15 cellular contexts compared by ENCODE assay signal in genomic region chr16:75644240-75645012, GRCh38. TPM values are rescaled to one million over a fixed set of nuclear protein-coding genes. Genes with fewer than 3 reads are reported as not detected.
A peak's percentile ranks its signal among the peaks of the same experiment; 100 is the strongest.
DNase-seq lines count a peak whose midpoint lies in the region; ATAC-seq, FAIRE-seq and TF ChIP-seq lines count a peak whose summit lies in the region.
"Had no signal": no experiment of that assay in that cellular context is flagged by ENCODE, and none has a peak within 500 bp of the region (broad histone marks: within the 10 kb centered on the region; RNA-seq: fewer than 3 reads in every experiment).

No MANE protein-coding gene starts in this region.

- H3K4me2 ChIP-seq in HepG2 (ENCODE audit: low read depth, low read length) (no peak overlapping the region; the same call in 1 of the 2 replicates), hepatocyte (no peak overlapping the region)
- H3K4me2 ChIP-seq: smooth muscle cell had no signal

- FAIRE-seq in HepG2 (lab: Jason Lieb, UNC), result no peak
- FAIRE-seq: endometrium had no signal

- H3K79me2 ChIP-seq in HepG2 (ENCODE audit: insufficient read depth, low read length), result peaks cover 71% of the 10 kb centered on the region
- peaks cover 67% of the 10 kb centered on the region for H3K79me2 ChIP-seq in hepatocyte

- no peak for DNase-seq in HepG2 (ENCODE audit: low spot score)
- no peak for DNase-seq in right lobe of liver
- no peak for DNase-seq in T-helper 2 cell treated with Interferon-gamma antibody and Interleukin-4, amounts not matched to agents 5 μg/mL and 100 μg/mL, for 36 hours (ENCODE audit: low spot score)
- no peak for DNase-seq in hepatocyte (ENCODE audit: low spot score)
- DNase-seq in OCI-M1 (lab: John Stamatoyannopoulos, UW), result no peak
- no peak for DNase-seq in OCI-M2 (lab: John Stamatoyannopoulos, UW; ENCODE audit: unreplicated experiment)
- no peak for DNase-seq in AG20443 (ENCODE audit: low spot score)
- no peak for DNase-seq in mucosa of gallbladder (ENCODE audit: low spot score)
- DNase-seq: C1 segment of cervical spinal cord; NCI-H187 treated with DMSO at 0.1 percent for 48 hours; stimulated activated CD8-positive, alpha-beta memory T cell treated with anti-CD3 and anti-CD28 coated beads, Interleukin-4, amount 100 ng/mL, for 48 hours had no signal

- POLR2A ChIA-PET in HepG2 (lab: Yijun Ruan, JAX), result no interaction called here

- H4K20me1 ChIP-seq in HepG2 (ENCODE audit: insufficient read depth, low read length) (peaks cover 14% of the 10 kb centered on the region), hepatocyte (ENCODE audit: insufficient read depth, poor library complexity, severe bottlenecking) (peaks cover 28% of the 10 kb centered on the region)

- peak overlapping the region; percentile 98 for H3K4me3 Mint-ChIP-seq in T-helper 2 cell treated with Interferon-gamma antibody and Interleukin-4, amounts not matched to agents 5 μg/mL and 100 μg/mL, for 36 hours

- H3K9me2 ChIP-seq in hepatocyte (replicated peaks; ENCODE audit: insufficient read depth), result no peaks in the 10 kb centered on the region

- H3K36me3 Mint-ChIP-seq in T-helper 2 cell treated with Interferon-gamma antibody and Interleukin-4, amounts not matched to agents 5 μg/mL and 100 μg/mL, for 36 hours (ENCODE audit: low read depth), result peaks cover 55% of the 10 kb centered on the region

- H3K4me1 ChIP-seq in HepG2 (ENCODE audit: insufficient read depth, low read length), result peaks cover 30% of the 10 kb centered on the region
- H3K4me1 ChIP-seq in right lobe of liver, result peaks cover 0 to 18% (median 7%) of the 10 kb centered on the region in 4 donors
- no peaks in the 10 kb centered on the region for H3K4me1 ChIP-seq in hepatocyte (ENCODE audit: insufficient read depth)

- BruUV-seq in HepG2 (replicated peaks; lab: Mats Ljungman, UMichigan), result no TSS peak

- no peak for TF ChIP-seq CTCF in HepG2 (CRISPR knock-in tag; IDR thresholded peaks at IDR 0.05)
- peak in 1 of 4 donors; percentile 10 for TF ChIP-seq CTCF in right lobe of liver (IDR thresholded peaks at IDR 0.05)
- peak; percentile 34 for TF ChIP-seq CTCF in hepatocyte (IDR thresholded peaks at IDR 0.05; ENCODE audit: poor library complexity)

- no peak for TF ChIP-seq EP300 in HepG2 (IDR thresholded peaks at IDR 0.05; ENCODE audit: low read depth in 2 of 2, low read length in 2 of 2)
- no peak for TF ChIP-seq EP300 in HepG2 (CRISPR knock-in tag; IDR thresholded peaks at IDR 0.05; ENCODE audit: borderline replicate concordance)

- CTCF ChIA-PET in HepG2 (lab: Yijun Ruan, JAX; ENCODE audit: low intra/inter-chr PET ratio, low total read pairs), result interaction anchor here (1.2 kb wide), 1 partner anchor 120 kb away, joined by 4 read pairs; no protein-coding TSS in a partner anchor

- intact Hi-C loops in HepG2 (cut with micrococcal nuclease; ENCODE audit: unreplicated experiment) (loop anchor here (1.0 to 5.0 kb wide), 2 partner anchors 77 to 120 kb away; partner anchors contain the start of gene GABARAPL2), right lobe of liver (cut with DNase I) (no loop called here)

- in situ Hi-C loops in HepG2 (cut with HindIII; ENCODE audit: extremely low pct_ligation_motif_present, low pct_unique_long_range_greater_than_20kb), result loop anchor here (5.0 kb wide), 1 partner anchor 118 kb away; no protein-coding TSS in a partner anchor

- peaks cover 12% of the 10 kb centered on the region for H3K4me1 Mint-ChIP-seq in T-helper 2 cell treated with Interferon-gamma antibody and Interleukin-4, amounts not matched to agents 5 μg/mL and 100 μg/mL, for 36 hours (ENCODE audit: low read depth)

- H3K27me3 ChIP-seq in HepG2 (ENCODE audit: control insufficient read depth in 1 of 2, insufficient read depth in 2 of 2, low read length in 2 of 2) (no peaks in the 10 kb centered on the region; a peak in 1 of 5 replicates), right lobe of liver (no peaks in the 10 kb centered on the region), hepatocyte (no peaks in the 10 kb centered on the region)

- peak overlapping the region; percentile 41 for H3K27ac Mint-ChIP-seq in T-helper 2 cell treated with Interferon-gamma antibody and Interleukin-4, amounts not matched to agents 5 μg/mL and 100 μg/mL, for 36 hours

- H3K9me3 Mint-ChIP-seq in T-helper 2 cell treated with Interferon-gamma antibody and Interleukin-4, amounts not matched to agents 5 μg/mL and 100 μg/mL, for 36 hours, result no peaks in the 10 kb centered on the region

- H3K4me3 ChIP-seq in HepG2 (replicated peaks in 1 of 3; ENCODE audit: insufficient read depth in 1 of 3, low read depth in 2 of 3, low read length in 3 of 3), result no peak overlapping the region
- H3K4me3 ChIP-seq in right lobe of liver, result no peak overlapping the region
- no peak overlapping the region for H3K4me3 ChIP-seq in hepatocyte
- H3K4me3 ChIP-seq: smooth muscle cell had no signal

- no peak overlapping the region for H3K27ac ChIP-seq in HepG2 (ENCODE audit: extremely low read length, insufficient read depth, low read length)
- H3K27ac ChIP-seq in right lobe of liver, result no peak overlapping the region
- H3K27ac ChIP-seq in hepatocyte, result no peak overlapping the region

- TF ChIP-seq POLR2A in HepG2 (IDR thresholded peaks at IDR 0.05; ENCODE audit: insufficient read depth in 1 of 2, low read depth in 2 of 2, low read length in 2 of 2) (no peak), right lobe of liver (IDR thresholded peaks at IDR 0.05) (no peak)

- no peaks in the 10 kb centered on the region for H3K9me3 ChIP-seq in HepG2 (ENCODE audit: low read length)
- H3K9me3 ChIP-seq in right lobe of liver, result no peaks in the 10 kb centered on the region
- H3K9me3 ChIP-seq in hepatocyte (ENCODE audit: low read depth), result no peaks in the 10 kb centered on the region

- TF ChIP-seq RAD21 in HepG2 (CRISPR knock-in tag; IDR thresholded peaks at IDR 0.05), result no peak

- H3K36me3 ChIP-seq in HepG2 (replicated peaks in 1 of 2; ENCODE audit: control insufficient read depth in 1 of 2, insufficient read depth in 2 of 2, low read length in 2 of 2) (peaks cover 19 to 55% of the 10 kb centered on the region in 2 experiments), right lobe of liver (peaks cover 0 to 37% (median 15%) of the 10 kb centered on the region in 4 donors), hepatocyte (replicated peaks; ENCODE audit: insufficient read depth, low read depth) (no peaks in the 10 kb centered on the region)

- ATAC-seq in HepG2, result no peak
- no peak for ATAC-seq in right lobe of liver
- ATAC-seq: Panc1 had no signal

- no peaks in the 10 kb centered on the region for H3K27me3 Mint-ChIP-seq in T-helper 2 cell treated with Interferon-gamma antibody and Interleukin-4, amounts not matched to agents 5 μg/mL and 100 μg/mL, for 36 hours (ENCODE audit: low read depth)

- 97% methylated on average over 7 of the region's 7 CpGs for WGBS in HepG2 (ENCODE audit: low lambda C conversion rate)
- WGBS in right lobe of liver (ENCODE audit: insufficient coverage, low coverage, low lambda C conversion rate, missing lambda C conversion rate), result 70% methylated on average over 2 of the region's 7 CpGs
- WGBS in hepatocyte (ENCODE audit: low lambda C conversion rate, missing lambda C conversion rate), result 89% methylated on average over 7 of the region's 7 CpGs

- H2AFZ ChIP-seq in HepG2 (ENCODE audit: low read length) (no peak overlapping the region), hepatocyte (no peak overlapping the region)

- H3K9ac ChIP-seq in HepG2 (ENCODE audit: insufficient read depth, low read depth, low read length), result no peak overlapping the region

RNA-seq across cellular contexts. Expression of gene KARS1, which starts 3.0 kb away (rescaled TPM):
- total RNA-seq in HepG2 (2016; rRNA removed; fragmentation: Illumina TruSeq; extraction: Trizol) (276 and 379 TPM in 2 replicates), right lobe of liver (10 to 100 TPM; 40.0 to 85.0 (median 53.8) TPM), hepatocyte (120 and 126 TPM in 2 replicates), mucosa of gallbladder (80.6 TPM)
- total RNA-seq in HepG2 (2016; cell fraction: cytosol; rRNA removed; fragmentation: Illumina TruSeq; extraction: Trizol; ENCODE audit: low read depth), result 95.8 and 98.0 TPM in 2 replicates
- 278 and 398 TPM in 2 replicates for total RNA-seq in HepG2 (2016; cell fraction: insoluble cytoplasmic fraction; rRNA removed; fragmentation: Illumina TruSeq; extraction: Trizol)
- 157 and 166 TPM in 2 replicates for total RNA-seq in HepG2 (2016; cell fraction: membrane; rRNA removed; fragmentation: Illumina TruSeq; extraction: Trizol)
- total RNA-seq in HepG2 (2016; cell fraction: nucleus; rRNA removed; fragmentation: Illumina TruSeq; extraction: Trizol), result 113 and 115 TPM in 2 replicates
- polyA plus RNA-seq in HepG2 (2011; rRNA removed) (111 and 141 TPM in 2 replicates), hepatocyte (86.6 and 112 TPM in 2 replicates)
- 112 and 133 TPM in 2 replicates for polyA plus RNA-seq in HepG2 (2011; cell fraction: cytosol; rRNA removed)
- polyA plus RNA-seq in HepG2 (2011; cell fraction: nucleus; rRNA removed), result 47.2 and 50.5 TPM in 2 replicates
- 147 and 191 TPM in 2 replicates for polyA plus RNA-seq in HepG2 (2012)
- 70.1 and 76.3 TPM in 2 replicates for polyA plus RNA-seq in HepG2 (2016; cell fraction: cytosol; fragmentation: Illumina TruSeq; extraction: Trizol; ENCODE audit: low read depth)
- 373 and 381 TPM in 2 replicates for polyA plus RNA-seq in HepG2 (2016; cell fraction: insoluble cytoplasmic fraction; fragmentation: Illumina TruSeq; extraction: Trizol; ENCODE audit: low read depth)
- 126 and 136 TPM in 2 replicates for polyA plus RNA-seq in HepG2 (2016; cell fraction: membrane; fragmentation: Illumina TruSeq; extraction: Trizol; ENCODE audit: low read depth)
- 131 and 143 TPM in 2 replicates for polyA plus RNA-seq in HepG2 (2016; cell fraction: nucleus; fragmentation: Illumina TruSeq; extraction: Trizol; ENCODE audit: insufficient read depth, low read depth)
- 97.4 and 136 TPM in 2 replicates for polyA minus RNA-seq in HepG2 (2011; rRNA and poly(A)+ RNA removed; ENCODE audit: low replicate concordance)
- 71.7 and 75.4 TPM in 2 replicates for polyA minus RNA-seq in HepG2 (2011; cell fraction: cytosol; rRNA and poly(A)+ RNA removed)
- polyA minus RNA-seq in HepG2 (2011; cell fraction: nucleus; rRNA and poly(A)+ RNA removed), result 102 and 113 TPM in 2 replicates

RNA-seq across cellular contexts. Expression of gene TERF2IP, which starts 3.1 kb away (rescaled TPM):
- total RNA-seq in HepG2 (2016; rRNA removed; fragmentation: Illumina TruSeq; extraction: Trizol), result 50.2 and 53.1 TPM in 2 replicates
- 4.5 and 5.6 TPM in 2 replicates for total RNA-seq in HepG2 (2016; cell fraction: cytosol; rRNA removed; fragmentation: Illumina TruSeq; extraction: Trizol; ENCODE audit: low read depth)
- total RNA-seq in HepG2 (2016; cell fraction: insoluble cytoplasmic fraction; rRNA removed; fragmentation: Illumina TruSeq; extraction: Trizol), result 47.0 and 50.4 TPM in 2 replicates
- 15.4 and 16.3 TPM in 2 replicates for total RNA-seq in HepG2 (2016; cell fraction: membrane; rRNA removed; fragmentation: Illumina TruSeq; extraction: Trizol)
- 22.0 and 25.2 TPM in 2 replicates for total RNA-seq in HepG2 (2016; cell fraction: nucleus; rRNA removed; fragmentation: Illumina TruSeq; extraction: Trizol)
- 22.5 and 26.4 TPM in 2 replicates for polyA plus RNA-seq in HepG2 (2011; rRNA removed)
- 20.9 and 23.4 TPM in 2 replicates for polyA plus RNA-seq in HepG2 (2011; cell fraction: cytosol; rRNA removed)
- polyA plus RNA-seq in HepG2 (2011; cell fraction: nucleus; rRNA removed), result 16.9 and 23.8 TPM in 2 replicates
- polyA plus RNA-seq in HepG2 (2012), result 51.0 and 52.3 TPM in 2 replicates
- 4.3 and 4.4 TPM in 2 replicates for polyA plus RNA-seq in HepG2 (2016; cell fraction: cytosol; fragmentation: Illumina TruSeq; extraction: Trizol; ENCODE audit: low read depth)
- 59.2 and 60.0 TPM in 2 replicates for polyA plus RNA-seq in HepG2 (2016; cell fraction: insoluble cytoplasmic fraction; fragmentation: Illumina TruSeq; extraction: Trizol; ENCODE audit: low read depth)
- polyA plus RNA-seq in HepG2 (2016; cell fraction: membrane; fragmentation: Illumina TruSeq; extraction: Trizol; ENCODE audit: low read depth), result 10.4 and 10.7 TPM in 2 replicates
- polyA plus RNA-seq in HepG2 (2016; cell fraction: nucleus; fragmentation: Illumina TruSeq; extraction: Trizol; ENCODE audit: insufficient read depth, low read depth), result 40.1 and 43.8 TPM in 2 replicates
- polyA minus RNA-seq in HepG2 (2011; rRNA and poly(A)+ RNA removed; ENCODE audit: low replicate concordance), result 7.3 and 15.7 TPM in 2 replicates
- 20.4 and 22.3 TPM in 2 replicates for polyA minus RNA-seq in HepG2 (2011; cell fraction: cytosol; rRNA and poly(A)+ RNA removed)
- polyA minus RNA-seq in HepG2 (2011; cell fraction: nucleus; rRNA and poly(A)+ RNA removed), result 20.6 and 21.0 TPM in 2 replicates
- 10 to 100 TPM; 16.0 to 25.1 (median 23.2) TPM for total RNA-seq in right lobe of liver
- 48.9 and 50.2 TPM in 2 replicates for total RNA-seq in hepatocyte
- polyA plus RNA-seq in hepatocyte, result 75.2 and 78.5 TPM in 2 replicates
- total RNA-seq in mucosa of gallbladder, result 62.2 TPM

RNA-seq across cellular contexts. Expression of gene ADAT1, which starts 21.3 kb away (rescaled TPM):
- 40.8 and 50.7 TPM in 2 replicates for total RNA-seq in HepG2 (2016; rRNA removed; fragmentation: Illumina TruSeq; extraction: Trizol)
- 13.1 and 19.3 TPM in 2 replicates for total RNA-seq in HepG2 (2016; cell fraction: cytosol; rRNA removed; fragmentation: Illumina TruSeq; extraction: Trizol; ENCODE audit: low read depth)
- 36.9 and 42.7 TPM in 2 replicates for total RNA-seq in HepG2 (2016; cell fraction: insoluble cytoplasmic fraction; rRNA removed; fragmentation: Illumina TruSeq; extraction: Trizol)
- 27.3 and 35.6 TPM in 2 replicates for total RNA-seq in HepG2 (2016; cell fraction: membrane; rRNA removed; fragmentation: Illumina TruSeq; extraction: Trizol)
- 52.6 and 53.3 TPM in 2 replicates for total RNA-seq in HepG2 (2016; cell fraction: nucleus; rRNA removed; fragmentation: Illumina TruSeq; extraction: Trizol)
- polyA plus RNA-seq in HepG2 (2011; rRNA removed), result 15.5 and 18.4 TPM in 2 replicates
- polyA plus RNA-seq in HepG2 (2011; cell fraction: cytosol; rRNA removed), result 12.6 and 18.0 TPM in 2 replicates
- polyA plus RNA-seq in HepG2 (2011; cell fraction: nucleus; rRNA removed), result 16.4 and 28.9 TPM in 2 replicates
- 15.1 and 16.1 TPM in 2 replicates for polyA plus RNA-seq in HepG2 (2012)
- polyA plus RNA-seq in HepG2 (2016; cell fraction: cytosol; fragmentation: Illumina TruSeq; extraction: Trizol; ENCODE audit: low read depth), result 3.0 and 3.6 TPM in 2 replicates
- 29.9 and 30.3 TPM in 2 replicates for polyA plus RNA-seq in HepG2 (2016; cell fraction: insoluble cytoplasmic fraction; fragmentation: Illumina TruSeq; extraction: Trizol; ENCODE audit: low read depth)
- polyA plus RNA-seq in HepG2 (2016; cell fraction: membrane; fragmentation: Illumina TruSeq; extraction: Trizol; ENCODE audit: low read depth), result 11.9 and 13.6 TPM in 2 replicates
- 56.7 and 65.5 TPM in 2 replicates for polyA plus RNA-seq in HepG2 (2016; cell fraction: nucleus; fragmentation: Illumina TruSeq; extraction: Trizol; ENCODE audit: insufficient read depth, low read depth)
- polyA minus RNA-seq in HepG2 (2011; rRNA and poly(A)+ RNA removed; ENCODE audit: low replicate concordance), result 23.3 and 62.1 TPM in 2 replicates
- 12.8 and 13.9 TPM in 2 replicates for polyA minus RNA-seq in HepG2 (2011; cell fraction: cytosol; rRNA and poly(A)+ RNA removed)
- polyA minus RNA-seq in HepG2 (2011; cell fraction: nucleus; rRNA and poly(A)+ RNA removed), result 32.4 and 41.4 TPM in 2 replicates
- 10 to 100 TPM; 17.7 to 29.7 (median 20.7) TPM for total RNA-seq in right lobe of liver
- total RNA-seq in hepatocyte, result 29.5 and 37.9 TPM in 2 replicates
- polyA plus RNA-seq in hepatocyte, result 16.1 and 21.2 TPM in 2 replicates
- total RNA-seq in mucosa of gallbladder, result 57.2 TPM

RNA-seq across cellular contexts. Expression of gene CPHXL2, which starts 32.4 kb away (rescaled TPM):
- total RNA-seq in HepG2 (2016; rRNA removed; fragmentation: Illumina TruSeq; extraction: Trizol), result not detected in 2 replicates
- total RNA-seq in HepG2 (2016; cell fraction: cytosol; rRNA removed; fragmentation: Illumina TruSeq; extraction: Trizol; ENCODE audit: low read depth), result not detected in 2 replicates
- total RNA-seq in HepG2 (2016; cell fraction: insoluble cytoplasmic fraction; rRNA removed; fragmentation: Illumina TruSeq; extraction: Trizol), result not detected in 2 replicates
- total RNA-seq in HepG2 (2016; cell fraction: membrane; rRNA removed; fragmentation: Illumina TruSeq; extraction: Trizol), result not detected in 2 replicates
- total RNA-seq in HepG2 (2016; cell fraction: nucleus; rRNA removed; fragmentation: Illumina TruSeq; extraction: Trizol), result not detected in 2 replicates
- polyA plus RNA-seq in HepG2 (2011; rRNA removed), result not detected in 2 replicates
- polyA plus RNA-seq in HepG2 (2011; cell fraction: cytosol; rRNA removed), result not detected in 2 replicates
- not detected in 2 replicates for polyA plus RNA-seq in HepG2 (2011; cell fraction: nucleus; rRNA removed)
- polyA plus RNA-seq in HepG2 (2012), result not detected in 2 replicates
- polyA plus RNA-seq in HepG2 (2016; cell fraction: cytosol; fragmentation: Illumina TruSeq; extraction: Trizol; ENCODE audit: low read depth), result not detected in 2 replicates
- polyA plus RNA-seq in HepG2 (2016; cell fraction: insoluble cytoplasmic fraction; fragmentation: Illumina TruSeq; extraction: Trizol; ENCODE audit: low read depth), result not detected in 2 replicates
- polyA plus RNA-seq in HepG2 (2016; cell fraction: membrane; fragmentation: Illumina TruSeq; extraction: Trizol; ENCODE audit: low read depth), result not detected in 2 replicates
- polyA plus RNA-seq in HepG2 (2016; cell fraction: nucleus; fragmentation: Illumina TruSeq; extraction: Trizol; ENCODE audit: insufficient read depth, low read depth), result not detected in 2 replicates
- not detected in 2 replicates for polyA minus RNA-seq in HepG2 (2011; rRNA and poly(A)+ RNA removed; ENCODE audit: low replicate concordance)
- not detected in 2 replicates for polyA minus RNA-seq in HepG2 (2011; cell fraction: cytosol; rRNA and poly(A)+ RNA removed)
- polyA minus RNA-seq in HepG2 (2011; cell fraction: nucleus; rRNA and poly(A)+ RNA removed), result not detected in 2 replicates
- not detected for total RNA-seq in right lobe of liver
- not detected in 2 replicates for total RNA-seq in hepatocyte
- not detected in 2 replicates for polyA plus RNA-seq in hepatocyte
- total RNA-seq in mucosa of gallbladder, result not detected
- total RNA-seq: mononuclear cell, smooth muscle cell had no signal
- polyA plus RNA-seq: smooth muscle cell had no signal

RNA-seq across cellular contexts. Expression of gene DUXB, which starts 56.8 kb away (rescaled TPM):
- total RNA-seq in HepG2 (2016; rRNA removed; fragmentation: Illumina TruSeq; extraction: Trizol) (not detected in 2 replicates), right lobe of liver (not detected), hepatocyte (not detected in 2 replicates), mucosa of gallbladder (not detected)
- not detected in 2 replicates for total RNA-seq in HepG2 (2016; cell fraction: cytosol; rRNA removed; fragmentation: Illumina TruSeq; extraction: Trizol; ENCODE audit: low read depth)
- not detected in 2 replicates for total RNA-seq in HepG2 (2016; cell fraction: insoluble cytoplasmic fraction; rRNA removed; fragmentation: Illumina TruSeq; extraction: Trizol)
- total RNA-seq in HepG2 (2016; cell fraction: membrane; rRNA removed; fragmentation: Illumina TruSeq; extraction: Trizol), result not detected in 2 replicates
- total RNA-seq in HepG2 (2016; cell fraction: nucleus; rRNA removed; fragmentation: Illumina TruSeq; extraction: Trizol), result not detected in 2 replicates
- polyA plus RNA-seq in HepG2 (2011; rRNA removed) (not detected in 2 replicates), hepatocyte (not detected in 2 replicates)
- not detected in 2 replicates for polyA plus RNA-seq in HepG2 (2011; cell fraction: cytosol; rRNA removed)
- polyA plus RNA-seq in HepG2 (2011; cell fraction: nucleus; rRNA removed), result not detected in 2 replicates
- not detected in 2 replicates for polyA plus RNA-seq in HepG2 (2012)
- not detected in 2 replicates for polyA plus RNA-seq in HepG2 (2016; cell fraction: cytosol; fragmentation: Illumina TruSeq; extraction: Trizol; ENCODE audit: low read depth)
- polyA plus RNA-seq in HepG2 (2016; cell fraction: insoluble cytoplasmic fraction; fragmentation: Illumina TruSeq; extraction: Trizol; ENCODE audit: low read depth), result not detected in 2 replicates
- polyA plus RNA-seq in HepG2 (2016; cell fraction: membrane; fragmentation: Illumina TruSeq; extraction: Trizol; ENCODE audit: low read depth), result not detected in 2 replicates
- not detected in 2 replicates for polyA plus RNA-seq in HepG2 (2016; cell fraction: nucleus; fragmentation: Illumina TruSeq; extraction: Trizol; ENCODE audit: insufficient read depth, low read depth)
- polyA minus RNA-seq in HepG2 (2011; rRNA and poly(A)+ RNA removed; ENCODE audit: low replicate concordance), result not detected in 2 replicates
- not detected in 2 replicates for polyA minus RNA-seq in HepG2 (2011; cell fraction: cytosol; rRNA and poly(A)+ RNA removed)
- not detected in 2 replicates for polyA minus RNA-seq in HepG2 (2011; cell fraction: nucleus; rRNA and poly(A)+ RNA removed)
- total RNA-seq: smooth muscle cell had no signal
- polyA plus RNA-seq: smooth muscle cell had no signal
